8 cellular contexts compared by ENCODE assay signal in the genomic region with DNA sequence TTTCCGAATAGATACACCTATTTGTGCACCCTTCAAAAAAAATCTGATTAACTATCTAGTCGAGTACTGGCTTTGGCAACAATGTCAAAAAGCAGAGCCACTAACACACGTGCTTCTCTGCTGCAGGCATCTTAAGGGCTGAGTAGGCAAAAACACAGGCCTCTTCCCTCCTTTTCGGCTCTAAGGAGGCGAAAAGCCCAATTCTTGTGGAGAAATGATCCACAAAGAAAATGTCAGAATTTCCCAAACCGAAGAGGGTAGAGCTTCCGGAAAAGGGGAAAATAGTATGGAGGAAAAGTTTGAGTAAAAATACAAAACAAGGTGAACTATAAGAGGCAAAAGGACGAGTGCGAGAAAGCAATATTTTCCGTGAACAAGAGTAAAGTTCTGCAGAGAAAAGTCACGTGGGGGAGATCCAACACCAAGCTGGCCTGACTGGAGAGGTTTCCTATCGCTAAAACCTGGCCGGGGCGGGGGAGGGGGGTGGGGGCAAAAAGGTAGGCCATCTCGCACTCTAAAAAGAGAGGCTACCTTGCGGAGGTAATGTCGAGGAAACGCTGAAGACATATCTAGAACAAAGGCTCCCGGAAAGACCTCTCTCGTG. TPM values are rescaled to one million over a fixed set of nuclear protein-coding genes. Genes with fewer than 3 reads are reported as not detected.
DNase-seq lines count a peak whose midpoint lies in the region; ATAC-seq and TF ChIP-seq lines count a peak whose summit lies in the region.

No MANE protein-coding gene starts in this region.

- peak; percentile 6 for DNase-seq in activated T-cell treated with anti-CD3 and anti-CD28 coated beads for 48 hours (ENCODE audit: low read depth)
- DNase-seq in activated T-cell treated with anti-CD3 and anti-CD28 coated beads for 4 hours = no peak
- DNase-seq in Panc1 (ENCODE audit: low read depth, low spot score) = no peak
- no peak for DNase-seq in chondrocyte (ENCODE audit: low spot score)
- DNase-seq in lung (ENCODE audit: low spot score) = no peak
- DNase-seq in thoracic aorta (ENCODE audit: low spot score) = no peak

- H3K27ac ChIP-seq in Panc1 (ENCODE audit: low read length) = peak overlapping the region; percentile 99
- peak overlapping the region; percentile 90 to 94 for H3K27ac ChIP-seq in lung (ENCODE audit: low read depth in 1 of 2, low read length in 1 of 2)
- peak overlapping the region; percentile 85 to 88 for H3K27ac ChIP-seq in thoracic aorta

- peak overlapping the region; percentile 95 to 100 for H3K4me3 ChIP-seq in Panc1 (ENCODE audit: low read depth in 2 of 2, low read length in 2 of 2)
- peak overlapping the region; percentile 92 for H3K4me3 ChIP-seq in lung
- peak overlapping the region; percentile 99 for H3K4me3 ChIP-seq in thoracic aorta

- ATAC-seq in HG02623 (IDR thresholded peaks at IDR 0.05; ENCODE audit: unreplicated experiment) (peak; percentile 13), Panc1 (peak; percentile 68), lung (ENCODE audit: insufficient read depth, low FRiP score) (peak; percentile 15), thoracic aorta (ENCODE audit: insufficient number of reproducible peaks, low FRiP score, low read depth) (no peak), HG03520 (IDR thresholded peaks at IDR 0.05; ENCODE audit: unreplicated experiment) (no peak)

- 0% methylated on average over 19 to 20 of the region's 20 CpGs for WGBS in lung, 2 donors

- in situ Hi-C loops in Panc1 (cut with HindIII; ENCODE audit: low pct_unique_long_range_greater_than_20kb, low sequenced_read_pairs) = no loop called here

- POLR2A ChIA-PET in Panc1 (lab: Charles Lee) = no interaction called here

- no peak for TF ChIP-seq CTCF in Panc1 (IDR thresholded peaks at IDR 0.05)
- no peak for TF ChIP-seq CTCF in chondrocyte (IDR thresholded peaks at IDR 0.05)
- no peak for TF ChIP-seq CTCF in lung (IDR thresholded peaks at IDR 0.05; ENCODE audit: control extremely low read depth, extremely low read depth)
- TF ChIP-seq CTCF in thoracic aorta (IDR thresholded peaks at IDR 0.05) = no peak

- H3K4me1 Mint-ChIP-seq in chondrocyte (ENCODE audit: low read depth) = peaks cover 24% of the 10 kb centered on the region

- H3K27ac Mint-ChIP-seq in chondrocyte (ENCODE audit: unreplicated experiment) = peak overlapping the region; percentile 100

- TSS peak; percentile 62 for BruUV-seq in Panc1 (replicated peaks; lab: Mats Ljungman, UMichigan)

- H3K4me1 ChIP-seq in Panc1 (ENCODE audit: control insufficient read depth, insufficient read depth, low read length) (peaks cover 10% of the 10 kb centered on the region; the same call in 1 of the 2 replicates), lung (ENCODE audit: control insufficient read depth in 2 of 2, insufficient read depth in 2 of 2, low read length in 2 of 2) (peaks cover 0 to 2% of the 10 kb centered on the region in 2 donors), thoracic aorta (ENCODE audit: control insufficient read depth in 1 of 2, low read depth in 2 of 2) (peaks cover 30 to 31% of the 10 kb centered on the region in 2 donors)

- H3K36me3 ChIP-seq in Panc1 (ENCODE audit: control insufficient read depth, insufficient read depth, low read length) (peaks cover 48% of the 10 kb centered on the region), lung (ENCODE audit: control insufficient read depth in 2 of 2, insufficient read depth in 2 of 2, low read length in 2 of 2) (peaks cover under 1 to 13% of the 10 kb centered on the region in 2 donors), thoracic aorta (peaks cover 22% of the 10 kb centered on the region)

- CTCF ChIA-PET in Panc1 (lab: Charles Lee) = interaction anchor here (0.7 kb wide), 1 partner anchor 826 kb away, joined by 3 read pairs; no protein-coding TSS in a partner anchor

- H3K36me3 Mint-ChIP-seq in chondrocyte (ENCODE audit: low read depth) = peaks cover 10% of the 10 kb centered on the region

- intact Hi-C loops in Panc1 (cut with micrococcal nuclease; ENCODE audit: unreplicated experiment) = no loop called here

- no peaks in the 10 kb centered on the region for H3K9me3 Mint-ChIP-seq in chondrocyte (ENCODE audit: low read depth)

- H3K27me3 ChIP-seq in Panc1 (ENCODE audit: control insufficient read depth, insufficient read depth, low read length) (peaks cover 4% of the 10 kb centered on the region; the same call in 1 of the 2 replicates), lung (ENCODE audit: control insufficient read depth, insufficient read depth) (no peaks in the 10 kb centered on the region), thoracic aorta (replicated peaks; ENCODE audit: insufficient read depth) (no peaks in the 10 kb centered on the region)

- H3K4me3 Mint-ChIP-seq in chondrocyte (ENCODE audit: unreplicated experiment) = peak overlapping the region; percentile 84

- H3K9me3 ChIP-seq in Panc1 (ENCODE audit: control insufficient read depth, insufficient read depth, low read depth, low read length) = peaks cover 7% of the 10 kb centered on the region; the same call in 1 of the 2 replicates
- H3K9me3 ChIP-seq in lung (ENCODE audit: control insufficient read depth in 2 of 2, insufficient read depth in 1 of 2, low read length in 1 of 2) = no peaks in the 10 kb centered on the region
- H3K9me3 ChIP-seq in thoracic aorta = no peaks in the 10 kb centered on the region

- no peaks in the 10 kb centered on the region for H3K27me3 Mint-ChIP-seq in chondrocyte (ENCODE audit: low read depth)

RNA-seq across cellular contexts. Expression of gene ZRANB2, which starts 0.6 kb away (rescaled TPM):
- total RNA-seq in Panc1 (2021; ENCODE audit: unreplicated experiment) (64.9 TPM), chondrocyte (60.6 to 110 TPM (median 60.7 TPM) in 3 replicates), lung (100 to 1,000 TPM in 1 of 2 donors, 10 to 100 TPM in 1; 66.6 to 164 TPM), thoracic aorta (100 to 1,000 TPM; 116 to 133 TPM)
- polyA plus RNA-seq in Panc1 (2012; ENCODE audit: insufficient read length) = 25.9 TPM
- polyA plus RNA-seq in lung = 10 to 100 TPM; 37.1 to 98.4 TPM

RNA-seq across cellular contexts. Expression of gene PTGER3, which starts 32.7 kb away (rescaled TPM):
- total RNA-seq in Panc1 (2021; ENCODE audit: unreplicated experiment) (0.08 TPM), chondrocyte (2.0 to 7.9 TPM (median 2.5 TPM) in 3 replicates), lung (1 to 10 TPM; 1.7 to 1.8 TPM), thoracic aorta (10 to 100 TPM; 45.2 to 61.7 TPM)
- not detected for polyA plus RNA-seq in Panc1 (2012; ENCODE audit: insufficient read length)
- polyA plus RNA-seq in lung = 1 to 10 TPM in 1 of 2 donors, under 1 TPM in 1; 0.31 to 1.0 TPM

Comparison
In these comparisons a context has a peak if more than half of its experiments do, and no peak if none do; other contexts are left out.
1. ATAC-seq: peak in HG02623 (single experiment), Panc1 (single experiment) and lung (single experiment); none in thoracic aorta (single experiment) and HG03520 (single experiment).
2. Peak in every context shown above with its lines, with median percentiles within 50 percentile points of each other: H3K27ac ChIP-seq and H3K4me3 ChIP-seq.